ENCODE assay signal across 11 cellular contexts in the genomic region with DNA sequence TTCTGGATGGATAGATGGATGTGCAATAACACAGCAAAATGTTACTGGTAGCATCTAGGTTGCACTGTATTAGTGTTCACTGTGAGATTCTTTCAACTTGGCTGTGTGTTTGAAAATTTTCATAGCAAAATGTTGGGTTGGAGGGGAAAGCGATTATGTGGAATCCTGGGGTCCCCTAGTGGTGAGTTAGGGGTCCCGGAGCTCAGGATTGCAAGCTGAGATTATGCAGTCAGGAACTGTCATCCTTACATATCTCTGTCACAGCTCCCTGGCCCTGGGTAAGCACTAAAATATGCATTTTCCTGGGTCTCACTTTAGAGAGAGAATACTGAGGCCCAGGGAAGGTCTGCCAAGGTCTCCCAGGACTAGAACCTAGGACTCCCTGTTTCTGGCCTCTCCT.
DNase-seq lines count a peak whose midpoint lies in the region; FAIRE-seq and TF ChIP-seq lines count a peak whose summit lies in the region.
"Had no signal": no experiment of that assay in that cellular context is flagged by ENCODE, and none has a peak within 500 bp of the region (broad histone marks: within the 10 kb centered on the region; RNA-seq: fewer than 3 reads in every experiment).

No MANE protein-coding gene starts in this region.

- H3K36me3 Mint-ChIP-seq in activated CD4-positive, alpha-beta memory T cell treated with anti-CD3 and anti-CD28 coated beads for 36 hours = no peaks in the 10 kb centered on the region
- H3K36me3 Mint-ChIP-seq in activated CD4-positive, alpha-beta memory T cell treated with anti-CD3 and anti-CD28 coated beads, Interleukin-2, amount 10 ng/mL, durations not matched to agents 7 days and 5 days (ENCODE audit: low read depth) = no peaks in the 10 kb centered on the region
- H3K36me3 Mint-ChIP-seq: T-cell had no signal

- H4K5ac ChIP-seq in H1 (ENCODE audit: insufficient read length, low read depth, low read length) = no peak overlapping the region

- H3K4me3 ChIP-seq in NB4 (ENCODE audit: low read depth, low read length) (no peak overlapping the region), H1 (ENCODE audit: extremely low read depth in 1 of 4, insufficient read depth in 2 of 4, low read depth in 3 of 4, low read length in 4 of 4) (no peak overlapping the region), retinal pigment epithelial cell (ENCODE audit: low read length) (no peak overlapping the region)

- intact Hi-C loops in activated CD4-positive, alpha-beta memory T cell treated with anti-CD3 and anti-CD28 coated beads for 36 hours (cut with micrococcal nuclease) = no loop called here

- H4K8ac ChIP-seq in H1 (ENCODE audit: extremely low read depth, insufficient read depth, low read length) = no peak overlapping the region

- no peak overlapping the region for H3K4ac ChIP-seq in H1 (replicated peaks; ENCODE audit: insufficient read length, low read depth, low read length)

- no peak overlapping the region for H2AFZ ChIP-seq in H1 (ENCODE audit: low read length)

- H3K23me2 ChIP-seq in H1 (ENCODE audit: low read depth, low read length) = no peaks in the 10 kb centered on the region

- peaks cover 0 to 6% (median 1%) of the 10 kb centered on the region in 4 experiments; a peak in 2 of 7 replicates for H3K4me1 ChIP-seq in H1 (replicated peaks in 1 of 4; ENCODE audit: control insufficient read depth in 3 of 4, insufficient read depth in 4 of 4, low read length in 3 of 4)

- no peak overlapping the region for H3K56ac ChIP-seq in H1 (replicated peaks; ENCODE audit: insufficient read length, low read depth, low read length)

- TF ChIP-seq POLR2A in NB4 (IDR thresholded peaks at IDR 0.05; ENCODE audit: extremely low read depth, insufficient read length) = no peak
- no peak for TF ChIP-seq POLR2A in H1 (IDR thresholded peaks at IDR 0.05; ENCODE audit: control extremely low read depth in 1 of 2, low read depth in 2 of 2, low read length in 2 of 2)

- H3K36me3 ChIP-seq in H1 (ENCODE audit: control insufficient read depth in 2 of 4, insufficient read depth in 4 of 4, low read length in 3 of 4) = no peaks in the 10 kb centered on the region

- H3K79me1 ChIP-seq in H1 (ENCODE audit: low read depth, low read length) = no peaks in the 10 kb centered on the region

- FAIRE-seq in H1 (lab: Jason Lieb, UNC) (peak; percentile 73), urothelium cell line (lab: Jason Lieb, UNC) (no peak)

- H2BK15ac ChIP-seq in H1 (ENCODE audit: low read length) = no peak overlapping the region

- POLR2A ChIA-PET in activated CD4-positive, alpha-beta memory T cell treated with anti-CD3 and anti-CD28 coated beads for 36 hours (lab: Charles Lee) = no interaction called here
- POLR2A ChIA-PET in activated CD4-positive, alpha-beta memory T cell treated with anti-CD3 and anti-CD28 coated beads, Interleukin-2, amount 10 ng/mL, durations not matched to agents 7 days and 5 days (lab: Charles Lee) = no interaction called here
- POLR2A ChIA-PET in H1 (lab: Charles Lee; ENCODE audit: partially characterized antibody) = interaction anchor here (1.3 kb wide), 1 partner anchor 16 kb away, joined by 3 read pairs; no protein-coding TSS in a partner anchor

- peaks cover 19% of the 10 kb centered on the region for H3K4me1 Mint-ChIP-seq in activated CD4-positive, alpha-beta memory T cell treated with anti-CD3 and anti-CD28 coated beads for 36 hours (ENCODE audit: low read depth)
- peaks cover 10% of the 10 kb centered on the region for H3K4me1 Mint-ChIP-seq in activated CD4-positive, alpha-beta memory T cell treated with anti-CD3 and anti-CD28 coated beads, Interleukin-2, amount 10 ng/mL, durations not matched to agents 7 days and 5 days

- no peaks in the 10 kb centered on the region for H3K27me3 Mint-ChIP-seq in activated CD4-positive, alpha-beta memory T cell treated with anti-CD3 and anti-CD28 coated beads for 36 hours
- H3K27me3 Mint-ChIP-seq in activated CD4-positive, alpha-beta memory T cell treated with anti-CD3 and anti-CD28 coated beads, Interleukin-2, amount 10 ng/mL, durations not matched to agents 7 days and 5 days = peaks cover 8% of the 10 kb centered on the region
- H3K27me3 Mint-ChIP-seq: T-cell had no signal

- no peak overlapping the region for H3K27ac Mint-ChIP-seq in activated CD4-positive, alpha-beta memory T cell treated with anti-CD3 and anti-CD28 coated beads for 36 hours
- no peak overlapping the region for H3K27ac Mint-ChIP-seq in activated CD4-positive, alpha-beta memory T cell treated with anti-CD3 and anti-CD28 coated beads, Interleukin-2, amount 10 ng/mL, durations not matched to agents 7 days and 5 days
- H3K27ac Mint-ChIP-seq: activated T-helper 2 cell treated with anti-CD3 and anti-CD28 coated beads, Interferon-gamma antibody, Interleukin-2, Interleukin-4, amounts not matched to agents 10 μg/mL and 5 μg/mL and 100 μg/mL, durations not matched to agents 14 hours and 24 hours and 36 hours; T-cell had no signal

- no peaks in the 10 kb centered on the region for H3K9me3 Mint-ChIP-seq in activated CD4-positive, alpha-beta memory T cell treated with anti-CD3 and anti-CD28 coated beads for 36 hours
- no peaks in the 10 kb centered on the region for H3K9me3 Mint-ChIP-seq in activated CD4-positive, alpha-beta memory T cell treated with anti-CD3 and anti-CD28 coated beads, Interleukin-2, amount 10 ng/mL, durations not matched to agents 7 days and 5 days
- H3K9me3 Mint-ChIP-seq: activated T-helper 2 cell treated with anti-CD3 and anti-CD28 coated beads, Interferon-gamma antibody, Interleukin-2, Interleukin-4, amounts not matched to agents 10 μg/mL and 5 μg/mL and 100 μg/mL, durations not matched to agents 14 hours and 24 hours and 36 hours; T-cell had no signal

- H3K9ac ChIP-seq in H1 (replicated peaks in 1 of 4; ENCODE audit: extremely low read depth in 1 of 4, low read depth in 3 of 4, low read length in 3 of 4) = no peak overlapping the region

- H4K91ac ChIP-seq in H1 (replicated peaks; ENCODE audit: insufficient read length, low read length) = no peak overlapping the region

- H2BK120ac ChIP-seq in H1 (replicated peaks; ENCODE audit: low read depth, low read length) = no peak overlapping the region

- CTCF ChIA-PET in activated CD4-positive, alpha-beta memory T cell treated with anti-CD3 and anti-CD28 coated beads for 36 hours (lab: Charles Lee) = interaction anchor here (0.6 kb wide), 1 partner anchor 1463 kb away, joined by 3 read pairs; no protein-coding TSS in a partner anchor
- CTCF ChIA-PET in activated CD4-positive, alpha-beta memory T cell treated with anti-CD3 and anti-CD28 coated beads, Interleukin-2, amount 10 ng/mL, durations not matched to agents 7 days and 5 days (lab: Charles Lee) = no interaction called here
- CTCF ChIA-PET in H1 (lab: Charles Lee; ENCODE audit: partially characterized antibody) = interaction anchor here (0.6 to 4.6 kb wide), 19 partner anchors 9 to 817 kb away, joined by 3 to 35 read pairs (median 3); partner anchors contain the start of gene CEMIP

- peak; percentile 20 for DNase-seq in activated CD4-positive, alpha-beta memory T cell treated with anti-CD3 and anti-CD28 coated beads for 36 hours
- no peak for DNase-seq in activated CD4-positive, alpha-beta memory T cell treated with anti-CD3 and anti-CD28 coated beads, Interleukin-2, amount 10 ng/mL, durations not matched to agents 7 days and 5 days
- DNase-seq in NB4 (ENCODE audit: low read depth) (peak; percentile 26), H1 (ENCODE audit: low read depth in 1 of 2, low spot score in 2 of 2) (no peak), retinal pigment epithelial cell (ENCODE audit: low read depth) (no peak), NCI-H128 (lab: John Stamatoyannopoulos, UW; ENCODE audit: unreplicated experiment) (no peak), urothelium cell line (ENCODE audit: low spot score) (no peak)
- DNase-seq in stimulated activated CD4-positive, alpha-beta T cell treated with anti-CD3 and anti-CD28 coated beads, Interleukin-4, amount 100 ng/mL, for 4 hours = no peak
- DNase-seq: NCI-H187, T-cell had no signal

- H3K4me3 Mint-ChIP-seq in activated CD4-positive, alpha-beta memory T cell treated with anti-CD3 and anti-CD28 coated beads for 36 hours = no peak overlapping the region
- no peak overlapping the region for H3K4me3 Mint-ChIP-seq in activated CD4-positive, alpha-beta memory T cell treated with anti-CD3 and anti-CD28 coated beads, Interleukin-2, amount 10 ng/mL, durations not matched to agents 7 days and 5 days

- H4K20me1 ChIP-seq in H1 (replicated peaks in 1 of 2; ENCODE audit: control insufficient read depth in 1 of 2, insufficient read depth in 2 of 2, low read length in 2 of 2) = no peaks in the 10 kb centered on the region

- H3K23ac ChIP-seq in H1 (ENCODE audit: insufficient read length) = no peak overlapping the region

- H3K14ac ChIP-seq in H1 (ENCODE audit: insufficient read length) = no peak overlapping the region

- TF ChIP-seq EP300 in H1 (IDR thresholded peaks at IDR 0.05; ENCODE audit: borderline replicate concordance in 1 of 2, low read depth in 2 of 2, low read length in 2 of 2) = no peak

- H3K27ac ChIP-seq in H1 (ENCODE audit: low read depth, low read length) = no peak overlapping the region

- H3K79me2 ChIP-seq in H1 (ENCODE audit: control insufficient read depth in 1 of 2, insufficient read depth in 2 of 2, low read length in 2 of 2) = no peaks in the 10 kb centered on the region

- TF ChIP-seq CTCF in NB4 (IDR thresholded peaks at IDR 0.05; ENCODE audit: low read depth, low read length) (peak; percentile 57), H1 (IDR thresholded peaks at IDR 0.05; ENCODE audit: control extremely low read depth in 1 of 3, insufficient read depth in 1 of 3, low read depth in 1 of 3, low read length in 3 of 3) (peak; percentile 54 to 77 (median 67)), retinal pigment epithelial cell (conservative IDR thresholded peaks at IDR 0.05; ENCODE audit: low read depth, low read length) (peak; percentile 32)

- peak; percentile 81 to 85 for TF ChIP-seq RAD21 in H1 (IDR thresholded peaks at IDR 0.05 in 1 of 2, conservative IDR thresholded peaks at IDR 0.05 in 1 of 2; ENCODE audit: low read depth in 2 of 2, low read length in 2 of 2)

- no peak overlapping the region for H2AK5ac ChIP-seq in H1 (ENCODE audit: low read depth, low read length)

- no peak overlapping the region for H2BK20ac ChIP-seq in H1 (ENCODE audit: low read length)

- no peak overlapping the region for H2BK5ac ChIP-seq in H1 (ENCODE audit: low read depth, low read length)

- H3K18ac ChIP-seq in H1 (ENCODE audit: extremely low read depth, low read length) = no peak overlapping the region

- H3K27me3 ChIP-seq in H1 (replicated peaks in 1 of 4; ENCODE audit: control insufficient read depth in 3 of 4, extremely low read depth in 1 of 4, insufficient read depth in 3 of 4, low read length in 3 of 4) = no peaks in the 10 kb centered on the region; a peak in 1 of 7 replicates

- H3K4me2 ChIP-seq in H1 (ENCODE audit: insufficient read depth in 1 of 2, low read depth in 2 of 2, low read length in 2 of 2) = no peak overlapping the region

- no peak overlapping the region for H2BK12ac ChIP-seq in H1 (ENCODE audit: low read depth, low read length)

- no peaks in the 10 kb centered on the region for H3K9me3 ChIP-seq in H1 (ENCODE audit: insufficient read depth in 2 of 2, low read depth in 1 of 2, low read length in 1 of 2)

- WGBS in H1 (ENCODE audit: extremely low coverage in 1 of 2, insufficient coverage in 1 of 2, insufficient read length in 1 of 2, insufficient replicate concordance in 2 of 2, low coverage in 1 of 2, low lambda C conversion rate in 2 of 2, missing lambda C conversion rate in 1 of 2), 2 experiments = 66% methylated on average over 2 of the region's 2 CpGs; no CpG with 5 or more reads in 1 of the 2 experiments

Comparison
In these comparisons a context has a peak if more than half of its experiments do, and no peak if none do; other contexts are left out.
1. DNase-seq: peak in activated CD4-positive, alpha-beta memory T cell treated with anti-CD3 and anti-CD28 coated beads for 36 hours (single experiment) and NB4 (single experiment); none in activated CD4-positive, alpha-beta memory T cell treated with anti-CD3 and anti-CD28 coated beads, Interleukin-2, amount 10 ng/mL, durations not matched to agents 7 days and 5 days (single experiment), H1 (0 of 2), retinal pigment epithelial cell (single experiment), stimulated activated CD4-positive, alpha-beta T cell treated with anti-CD3 and anti-CD28 coated beads, Interleukin-4, amount 100 ng/mL, for 4 hours (0 of 2), NCI-H128 (single experiment) and urothelium cell line (single experiment).
2. Peak in every context shown above with its lines, with median percentiles within 50 percentile points of each other: CTCF ChIP-seq.